In the genomic region with DNA sequence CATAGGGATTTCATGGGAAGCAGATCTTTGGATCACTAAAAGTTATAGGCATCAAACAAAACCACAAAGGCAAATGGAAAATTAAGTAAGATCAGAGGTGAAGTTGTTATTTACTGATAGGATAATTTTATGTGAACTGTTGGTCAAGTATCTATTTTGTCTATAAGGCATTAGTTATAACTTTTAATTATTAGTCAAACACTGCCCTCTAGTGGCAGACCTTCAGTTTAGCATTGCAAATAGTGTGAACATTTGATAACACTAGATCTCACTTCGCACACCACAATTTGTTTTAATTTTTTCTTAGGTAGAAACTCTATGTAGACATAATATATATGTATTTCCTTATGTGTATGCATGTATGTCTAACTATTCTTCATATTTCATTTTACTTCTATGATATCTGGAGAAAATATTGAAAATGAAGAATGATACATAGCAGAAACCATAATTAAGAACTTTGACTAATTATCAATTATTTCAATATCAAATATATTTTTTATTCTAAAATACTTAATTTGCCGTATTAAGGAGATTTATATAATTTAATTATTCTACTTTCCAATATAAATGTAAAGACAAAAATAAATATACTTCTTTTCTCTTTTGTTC, we compare ENCODE assay signal across 8 cellular contexts.
DNase-seq lines count a peak whose midpoint lies in the region; ATAC-seq, FAIRE-seq and TF ChIP-seq lines count a peak whose summit lies in the region.

No MANE protein-coding gene starts in this region.

- peak in 2 of 3 experiments; percentile 47 to 58 for TF ChIP-seq CTCF in ascending aorta (IDR thresholded peaks at IDR 0.05)
- peak; percentile 59 for TF ChIP-seq CTCF in kidney (IDR thresholded peaks at IDR 0.05; ENCODE audit: borderline replicate concordance, extremely low read depth, insufficient read depth)
- no peak for TF ChIP-seq CTCF in ovary (IDR thresholded peaks at IDR 0.05)

- no peaks in the 10 kb centered on the region for H3K4me1 ChIP-seq in ascending aorta
- no peaks in the 10 kb centered on the region for H3K4me1 ChIP-seq in kidney (ENCODE audit: control insufficient read depth in 1 of 2, insufficient read depth in 1 of 2, low read depth in 1 of 2, low read length in 2 of 2)
- no peaks in the 10 kb centered on the region for H3K4me1 ChIP-seq in ovary (ENCODE audit: insufficient read depth)
- no peaks in the 10 kb centered on the region for H3K4me1 ChIP-seq in effector memory CD4-positive, alpha-beta T cell (ENCODE audit: control insufficient read depth, insufficient read depth, low read length, poor library complexity, severe bottlenecking)

- H3K4me3 ChIP-seq in ascending aorta, result no peak overlapping the region
- no peak overlapping the region for H3K4me3 ChIP-seq in kidney (ENCODE audit: low read length in 2 of 2)
- no peak overlapping the region for H3K4me3 ChIP-seq in ovary
- no peak overlapping the region for H3K4me3 ChIP-seq in effector memory CD4-positive, alpha-beta T cell (ENCODE audit: insufficient read depth, low read depth, low read length, poor library complexity, severe bottlenecking)

- no peak for TF ChIP-seq POLR2A in ovary (IDR thresholded peaks at IDR 0.05)

- DNase-seq in Caki2 (ENCODE audit: low read depth) (peak; percentile 10), NCI-H2107 treated with DMSO at 0.1 percent for 48 hours (lab: John Stamatoyannopoulos, UW; ENCODE audit: unreplicated experiment) (peak; percentile 27), ascending aorta (ENCODE audit: low spot score in 2 of 2) (no peak), kidney (no peak), ovary (no peak)
- no peak for DNase-seq in effector memory CD4-positive, alpha-beta T cell

- peak; percentile 92 for FAIRE-seq in kidney (lab: Jason Lieb, UNC)

- WGBS in ovary, 3 donors, result 18 to 37% (median 21%) methylated on average over 2 of the region's 2 CpGs

- H3K27me3 ChIP-seq in ascending aorta (no peaks in the 10 kb centered on the region), ovary (no peaks in the 10 kb centered on the region)
- H3K27me3 ChIP-seq in effector memory CD4-positive, alpha-beta T cell (replicated peaks; ENCODE audit: control insufficient read depth, insufficient read depth, low read length, poor library complexity, severe bottlenecking), result no peaks in the 10 kb centered on the region

- H3K27ac ChIP-seq in ascending aorta (no peak overlapping the region), kidney (ENCODE audit: low read depth in 2 of 2, low read length in 2 of 2) (no peak overlapping the region), ovary (no peak overlapping the region)
- H3K27ac ChIP-seq in effector memory CD4-positive, alpha-beta T cell (ENCODE audit: insufficient read depth, low read length, poor library complexity, severe bottlenecking), result no peak overlapping the region

- in situ Hi-C loops in Caki2 (cut with HindIII; ENCODE audit: low pct_unique_long_range_greater_than_20kb, low sequenced_read_pairs), result no loop called here

- no peaks in the 10 kb centered on the region for H3K9me3 ChIP-seq in ascending aorta
- H3K9me3 ChIP-seq in kidney (ENCODE audit: control insufficient read depth in 1 of 2, low read length in 2 of 2), result no peaks in the 10 kb centered on the region
- no peaks in the 10 kb centered on the region for H3K9me3 ChIP-seq in ovary
- no peaks in the 10 kb centered on the region for H3K9me3 ChIP-seq in effector memory CD4-positive, alpha-beta T cell (ENCODE audit: control insufficient read depth, low read length)

- H3K36me3 ChIP-seq in ascending aorta, result no peaks in the 10 kb centered on the region
- no peaks in the 10 kb centered on the region for H3K36me3 ChIP-seq in kidney (ENCODE audit: control insufficient read depth in 1 of 2, insufficient read depth in 2 of 2, low read length in 2 of 2)
- H3K36me3 ChIP-seq in ovary, result no peaks in the 10 kb centered on the region
- no peaks in the 10 kb centered on the region for H3K36me3 ChIP-seq in effector memory CD4-positive, alpha-beta T cell (ENCODE audit: control insufficient read depth, insufficient read depth, low read length)

- intact Hi-C loops in ascending aorta (cut with DNase I), result no loop called here
- intact Hi-C loops in kidney (cut with DNase I), result no loop called here
- intact Hi-C loops in ovary (cut with DNase I), result no loop called here

- TF ChIP-seq EP300 in ovary (IDR thresholded peaks at IDR 0.05), result no peak

- no peak overlapping the region for H3K9ac ChIP-seq in kidney (ENCODE audit: low read length in 2 of 2)

- ATAC-seq in GM18867 (IDR thresholded peaks at IDR 0.05; ENCODE audit: unreplicated experiment), result peak; percentile 87
- peak; percentile 82 for ATAC-seq in HG02973 (IDR thresholded peaks at IDR 0.05; ENCODE audit: unreplicated experiment)

Comparison
In these comparisons a context has a peak if more than half of its experiments do, and no peak if none do; other contexts are left out.
1. DNase-seq: peak in Caki2 (single experiment) and NCI-H2107 treated with DMSO at 0.1 percent for 48 hours (single experiment); none in ascending aorta (0 of 2), kidney (single experiment), ovary (0 of 5) and effector memory CD4-positive, alpha-beta T cell (0 of 3).
2. CTCF ChIP-seq: peak in ascending aorta (2 of 3) and kidney (single experiment); none in ovary (0 of 3).